In the genomic region with DNA sequence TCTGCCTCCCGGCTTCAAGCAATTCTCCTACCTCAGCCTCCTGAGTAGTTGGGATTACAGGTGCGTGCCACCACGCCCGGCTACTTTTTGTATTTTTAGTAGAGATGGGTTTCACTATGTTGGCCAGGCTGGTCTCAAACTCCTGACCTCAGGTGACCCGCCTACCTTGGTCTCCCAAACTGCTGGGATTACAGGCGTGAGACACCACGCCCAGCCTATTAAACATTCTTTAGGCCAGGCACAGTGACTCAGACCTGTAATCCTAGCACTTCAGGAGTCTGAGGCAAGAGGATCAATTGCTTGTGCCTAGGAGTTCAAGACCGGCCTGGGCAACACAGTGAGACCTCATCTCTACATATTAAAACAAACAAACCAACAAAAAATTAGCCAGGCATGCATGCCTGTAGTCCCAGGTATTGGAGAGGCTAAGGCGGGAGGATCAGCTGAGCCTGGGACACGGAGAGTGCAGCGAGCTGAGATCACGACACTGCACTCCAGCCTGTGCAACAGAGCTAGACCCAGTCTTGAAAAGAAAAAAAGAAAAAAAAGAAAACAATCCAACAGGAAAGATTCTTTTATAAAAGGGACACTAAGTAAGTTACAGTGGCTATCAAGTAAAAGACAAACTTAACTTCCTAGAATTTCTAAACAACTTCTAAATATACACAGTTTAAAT, we compare ENCODE assay signal across 1 cellular context.
TF ChIP-seq lines count a peak whose summit lies in the region.

No MANE protein-coding gene starts in this region.

TF ChIP-seq in HEK293, 187 proteins besides CTCF, POLR2A, EP300 and RAD21:
- no peak for TF ChIP-seq ZBTB8A (tag by site-specific recombination; IDR thresholded peaks at IDR 0.05)
- TF ChIP-seq ZNF837 (tag by site-specific recombination; IDR thresholded peaks at IDR 0.05), result no peak
- peak; percentile 65 for TF ChIP-seq KLF1 (tag by site-specific recombination; IDR thresholded peaks at IDR 0.05)
